20 cellular contexts compared by ENCODE assay signal in the genomic region with DNA sequence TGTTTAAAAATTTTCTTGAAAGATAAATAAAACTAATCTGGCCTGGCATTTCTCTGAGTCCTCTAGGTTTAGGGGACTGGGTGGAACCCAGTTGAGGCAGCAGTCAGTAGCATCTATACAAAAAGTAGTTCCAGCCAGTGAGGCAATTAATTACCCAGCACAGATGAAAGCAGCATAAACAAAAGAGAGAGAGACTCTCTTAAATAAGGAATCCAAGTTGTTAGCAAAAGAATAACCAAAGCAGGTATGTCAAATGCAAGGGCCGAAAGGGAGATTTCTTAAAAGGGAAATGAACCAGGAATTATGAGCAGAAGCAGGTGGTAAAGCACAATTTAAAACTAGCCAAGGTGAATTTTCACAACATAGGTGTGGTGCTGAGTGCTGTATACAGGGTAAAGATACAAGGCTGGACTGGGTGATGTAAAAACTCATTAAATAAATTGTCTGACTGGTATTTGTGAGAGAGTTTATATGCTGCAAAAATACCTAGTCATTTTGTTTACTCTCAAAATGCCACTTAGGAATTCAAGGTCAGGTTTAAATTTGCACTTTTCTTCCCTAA.
DNase-seq lines count a peak whose midpoint lies in the region; ATAC-seq and TF ChIP-seq lines count a peak whose summit lies in the region.
"Had no signal": no experiment of that assay in that cellular context is flagged by ENCODE, and none has a peak within 500 bp of the region (broad histone marks: within the 10 kb centered on the region; RNA-seq: fewer than 3 reads in every experiment).

No MANE protein-coding gene starts in this region.

- CTCF ChIA-PET in WTC11 (lab: Charles Lee), result interaction anchor here (0.6 to 1.1 kb wide), 4 partner anchors 14 to 159 kb away, joined by 3 to 4 read pairs (median 3); no protein-coding TSS in a partner anchor

- H3K4me3 Mint-ChIP-seq in WTC11, result peak overlapping the region; percentile 35
- no peak overlapping the region for H3K4me3 Mint-ChIP-seq in stimulated activated naive CD8-positive, alpha-beta T cell treated with anti-CD3 and anti-CD28 coated beads, Interleukin-15, amount 100 ng/mL, for 72 hours
- H3K4me3 Mint-ChIP-seq: activated B cell treated with CpG ODN at 0.5 μM for 24 hours; activated CD8-positive, alpha-beta T cell treated with anti-CD3 and anti-CD28 coated beads for 36 hours; activated T-cell treated with anti-CD3 and anti-CD28 coated beads, Interleukin-2, amount 50 U/mL, for 24 hours had no signal

- DNase-seq in NCI-H1417 (lab: John Stamatoyannopoulos, UW) (peak in 2 of 3 experiments; percentile 13 to 50), NCI-H1417 treated with DMSO at 0.1 percent for 48 hours (lab: John Stamatoyannopoulos, UW) (no peak), WTC11 (ENCODE audit: low spot score) (no peak), iPS-NIHi11 (ENCODE audit: low spot score) (peak; percentile 35), NCI-H510A treated with DMSO at 0.1 percent for 48 hours (lab: John Stamatoyannopoulos, UW) (no peak)
- DNase-seq in stimulated activated naive CD8-positive, alpha-beta T cell treated with anti-CD3 and anti-CD28 coated beads, Interleukin-15, amount 100 ng/mL, for 72 hours, result no peak
- DNase-seq: activated B cell treated with CpG ODN at 0.5 μM for 24 hours; activated CD8-positive, alpha-beta T cell treated with anti-CD3 and anti-CD28 coated beads for 36 hours; activated naive CD4-positive, alpha-beta T cell treated with anti-CD3 and anti-CD28 coated beads, Interleukin-2, amount 50 U/mL, for 16 hours; activated T-cell treated with anti-CD3 and anti-CD28 coated beads, Interleukin-2, amount 50 U/mL, for 24 hours; BE2C; KG1; left lung; NCI-H1048; NCI-H2029 treated with DMSO at 0.1 percent for 48 hours; NCI-H510A had no signal

- peaks cover 6% of the 10 kb centered on the region for H3K4me1 ChIP-seq in stomach smooth muscle (ENCODE audit: control insufficient read depth, insufficient read depth, low read length)
- H3K4me1 ChIP-seq: BE2C, left lung, right atrium auricular region had no signal

- H3K36me3 ChIP-seq in stomach smooth muscle (ENCODE audit: control insufficient read depth in 2 of 2, insufficient read depth in 2 of 2, low read length in 2 of 2), result no peaks in the 10 kb centered on the region
- H3K36me3 ChIP-seq: BE2C, left lung, neutrophil, right atrium auricular region had no signal

- H3K9ac ChIP-seq in stomach smooth muscle (ENCODE audit: low read length in 2 of 2), result no peak overlapping the region

- POLR2A ChIA-PET in WTC11 (lab: Charles Lee), result interaction anchor here (1.1 kb wide), 1 partner anchor 94 kb away, joined by 3 read pairs; a partner anchor contains a TSS

- no peak overlapping the region for H3K4me3 ChIP-seq in stomach smooth muscle (ENCODE audit: low read length in 2 of 2)
- H3K4me3 ChIP-seq: left lung, right atrium auricular region had no signal

- H3K27ac Mint-ChIP-seq in WTC11, result peak overlapping the region; percentile 97
- H3K27ac Mint-ChIP-seq in stimulated activated naive CD8-positive, alpha-beta T cell treated with anti-CD3 and anti-CD28 coated beads, Interleukin-15, amount 100 ng/mL, for 72 hours, result no peak overlapping the region
- H3K27ac Mint-ChIP-seq: activated B cell treated with CpG ODN at 0.5 μM for 24 hours; activated CD8-positive, alpha-beta T cell treated with anti-CD3 and anti-CD28 coated beads for 36 hours; activated T-cell treated with anti-CD3 and anti-CD28 coated beads, Interleukin-2, amount 50 U/mL, for 24 hours had no signal

- H3K27ac ChIP-seq in stomach smooth muscle (ENCODE audit: low read length), result peak overlapping the region; percentile 4
- H3K27ac ChIP-seq: left lung, neutrophil, right atrium auricular region had no signal

- peak; percentile 74 for ATAC-seq in WTC11
- ATAC-seq in activated CD4-positive, CD25-positive, alpha-beta regulatory T cell treated with anti-CD3 and anti-CD28 coated beads, Interleukin-2, amount 50 U/mL, for 24 hours, result no peak
- ATAC-seq in stimulated activated naive CD8-positive, alpha-beta T cell treated with anti-CD3 and anti-CD28 coated beads, Interleukin-15, amount 100 ng/mL, for 72 hours, result no peak
- ATAC-seq: activated CD8-positive, alpha-beta T cell treated with anti-CD3 and anti-CD28 coated beads for 36 hours had no signal

- TF ChIP-seq CTCF in WTC11 (IDR thresholded peaks at IDR 0.05), result no peak

- H3K27me3 Mint-ChIP-seq in WTC11 (ENCODE audit: low read depth), result peaks cover 3% of the 10 kb centered on the region; the same call in 1 of the 2 replicates
- no peaks in the 10 kb centered on the region for H3K27me3 Mint-ChIP-seq in stimulated activated naive CD8-positive, alpha-beta T cell treated with anti-CD3 and anti-CD28 coated beads, Interleukin-15, amount 100 ng/mL, for 72 hours
- H3K27me3 Mint-ChIP-seq: activated B cell treated with CpG ODN at 0.5 μM for 24 hours; activated CD8-positive, alpha-beta T cell treated with anti-CD3 and anti-CD28 coated beads for 36 hours had no signal

- no peaks in the 10 kb centered on the region for H3K27me3 ChIP-seq in stomach smooth muscle (ENCODE audit: control insufficient read depth in 1 of 2, insufficient read depth in 2 of 2, low read length in 2 of 2)
- H3K27me3 ChIP-seq: BE2C, left lung, neutrophil, right atrium auricular region had no signal

- peaks cover under 1 to 10% of the 10 kb centered on the region in 2 donors for H3K9me3 ChIP-seq in stomach smooth muscle (ENCODE audit: control insufficient read depth in 2 of 2, low read length in 2 of 2)
- H3K9me3 ChIP-seq: BE2C, neutrophil had no signal

- peaks cover 37% of the 10 kb centered on the region for H3K4me1 Mint-ChIP-seq in WTC11
- no peaks in the 10 kb centered on the region for H3K4me1 Mint-ChIP-seq in stimulated activated naive CD8-positive, alpha-beta T cell treated with anti-CD3 and anti-CD28 coated beads, Interleukin-15, amount 100 ng/mL, for 72 hours
- H3K4me1 Mint-ChIP-seq: activated B cell treated with CpG ODN at 0.5 μM for 24 hours had no signal

- H3K36me3 Mint-ChIP-seq in WTC11, result peaks cover 32% of the 10 kb centered on the region

- H3K9me3 Mint-ChIP-seq in WTC11, result peaks cover 28% of the 10 kb centered on the region
- H3K9me3 Mint-ChIP-seq in stimulated activated naive CD8-positive, alpha-beta T cell treated with anti-CD3 and anti-CD28 coated beads, Interleukin-15, amount 100 ng/mL, for 72 hours, result peaks cover 18 to 31% of the 10 kb centered on the region in 2 donors

TF ChIP-seq in WTC11, 78 proteins besides CTCF, POLR2A, EP300 and RAD21:
- TF ChIP-seq RELA (CRISPR knock-in tag; IDR thresholded peaks at IDR 0.05; ENCODE audit: borderline replicate concordance) (no peak), NFE2L1 (CRISPR knock-in tag; IDR thresholded peaks at IDR 0.05) (no peak), SMAD3 (CRISPR knock-in tag; IDR thresholded peaks at IDR 0.05; ENCODE audit: borderline replicate concordance) (no peak), JAZF1 (CRISPR knock-in tag; IDR thresholded peaks at IDR 0.05) (no peak), FOXJ3 (CRISPR knock-in tag; IDR thresholded peaks at IDR 0.05; ENCODE audit: borderline replicate concordance) (no peak; the same call in 1 of the 2 replicates), SP1 (CRISPR knock-in tag; conservative IDR thresholded peaks at IDR 0.05) (no peak)
- TF ChIP-seq, protein P1, sequence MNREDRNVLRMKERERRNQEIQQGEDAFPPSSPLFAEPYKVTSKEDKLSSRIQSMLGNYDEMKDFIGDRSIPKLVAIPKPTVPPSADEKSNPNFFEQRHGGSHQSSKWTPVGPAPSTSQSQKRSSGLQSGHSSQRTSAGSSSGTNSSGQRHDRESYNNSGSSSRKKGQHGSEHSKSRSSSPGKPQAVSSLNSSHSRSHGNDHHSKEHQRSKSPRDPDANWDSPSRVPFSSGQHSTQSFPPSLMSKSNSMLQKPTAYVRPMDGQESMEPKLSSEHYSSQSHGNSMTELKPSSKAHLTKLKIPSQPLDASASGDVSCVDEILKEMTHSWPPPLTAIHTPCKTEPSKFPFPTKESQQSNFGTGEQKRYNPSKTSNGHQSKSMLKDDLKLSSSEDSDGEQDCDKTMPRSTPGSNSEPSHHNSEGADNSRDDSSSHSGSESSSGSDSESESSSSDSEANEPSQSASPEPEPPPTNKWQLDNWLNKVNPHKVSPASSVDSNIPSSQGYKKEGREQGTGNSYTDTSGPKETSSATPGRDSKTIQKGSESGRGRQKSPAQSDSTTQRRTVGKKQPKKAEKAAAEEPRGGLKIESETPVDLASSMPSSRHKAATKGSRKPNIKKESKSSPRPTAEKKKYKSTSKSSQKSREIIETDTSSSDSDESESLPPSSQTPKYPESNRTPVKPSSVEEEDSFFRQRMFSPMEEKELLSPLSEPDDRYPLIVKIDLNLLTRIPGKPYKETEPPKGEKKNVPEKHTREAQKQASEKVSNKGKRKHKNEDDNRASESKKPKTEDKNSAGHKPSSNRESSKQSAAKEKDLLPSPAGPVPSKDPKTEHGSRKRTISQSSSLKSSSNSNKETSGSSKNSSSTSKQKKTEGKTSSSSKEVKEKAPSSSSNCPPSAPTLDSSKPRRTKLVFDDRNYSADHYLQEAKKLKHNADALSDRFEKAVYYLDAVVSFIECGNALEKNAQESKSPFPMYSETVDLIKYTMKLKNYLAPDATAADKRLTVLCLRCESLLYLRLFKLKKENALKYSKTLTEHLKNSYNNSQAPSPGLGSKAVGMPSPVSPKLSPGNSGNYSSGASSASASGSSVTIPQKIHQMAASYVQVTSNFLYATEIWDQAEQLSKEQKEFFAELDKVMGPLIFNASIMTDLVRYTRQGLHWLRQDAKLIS (CRISPR knock-in tag; IDR thresholded peaks at IDR 0.05; ENCODE audit: borderline replicate concordance), result no peak
- TF ChIP-seq, protein P2, sequence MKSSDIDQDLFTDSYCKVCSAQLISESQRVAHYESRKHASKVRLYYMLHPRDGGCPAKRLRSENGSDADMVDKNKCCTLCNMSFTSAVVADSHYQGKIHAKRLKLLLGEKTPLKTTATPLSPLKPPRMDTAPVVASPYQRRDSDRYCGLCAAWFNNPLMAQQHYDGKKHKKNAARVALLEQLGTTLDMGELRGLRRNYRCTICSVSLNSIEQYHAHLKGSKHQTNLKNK (CRISPR knock-in tag; IDR thresholded peaks at IDR 0.05), result no peak
- TF ChIP-seq, protein P3, sequence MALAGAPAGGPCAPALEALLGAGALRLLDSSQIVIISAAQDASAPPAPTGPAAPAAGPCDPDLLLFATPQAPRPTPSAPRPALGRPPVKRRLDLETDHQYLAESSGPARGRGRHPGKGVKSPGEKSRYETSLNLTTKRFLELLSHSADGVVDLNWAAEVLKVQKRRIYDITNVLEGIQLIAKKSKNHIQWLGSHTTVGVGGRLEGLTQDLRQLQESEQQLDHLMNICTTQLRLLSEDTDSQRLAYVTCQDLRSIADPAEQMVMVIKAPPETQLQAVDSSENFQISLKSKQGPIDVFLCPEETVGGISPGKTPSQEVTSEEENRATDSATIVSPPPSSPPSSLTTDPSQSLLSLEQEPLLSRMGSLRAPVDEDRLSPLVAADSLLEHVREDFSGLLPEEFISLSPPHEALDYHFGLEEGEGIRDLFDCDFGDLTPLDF (CRISPR knock-in tag; IDR thresholded peaks at IDR 0.05), result no peak
- TF ChIP-seq, protein P4, sequence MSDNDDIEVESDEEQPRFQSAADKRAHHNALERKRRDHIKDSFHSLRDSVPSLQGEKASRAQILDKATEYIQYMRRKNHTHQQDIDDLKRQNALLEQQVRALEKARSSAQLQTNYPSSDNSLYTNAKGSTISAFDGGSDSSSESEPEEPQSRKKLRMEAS (CRISPR knock-in tag; IDR thresholded peaks at IDR 0.05), result no peak
TF ChIP-seq in WTC11: peak in this region for 0.

Comparison
In these comparisons a context has a peak if more than half of its experiments do, and no peak if none do; other contexts are left out.
1. DNase-seq: peak in NCI-H1417 (2 of 3) and iPS-NIHi11 (single experiment); none in NCI-H1417 treated with DMSO at 0.1 percent for 48 hours (single experiment), WTC11 (single experiment), NCI-H510A treated with DMSO at 0.1 percent for 48 hours (single experiment) and stimulated activated naive CD8-positive, alpha-beta T cell treated with anti-CD3 and anti-CD28 coated beads, Interleukin-15, amount 100 ng/mL, for 72 hours (0 of 2).